In the genomic region with DNA sequence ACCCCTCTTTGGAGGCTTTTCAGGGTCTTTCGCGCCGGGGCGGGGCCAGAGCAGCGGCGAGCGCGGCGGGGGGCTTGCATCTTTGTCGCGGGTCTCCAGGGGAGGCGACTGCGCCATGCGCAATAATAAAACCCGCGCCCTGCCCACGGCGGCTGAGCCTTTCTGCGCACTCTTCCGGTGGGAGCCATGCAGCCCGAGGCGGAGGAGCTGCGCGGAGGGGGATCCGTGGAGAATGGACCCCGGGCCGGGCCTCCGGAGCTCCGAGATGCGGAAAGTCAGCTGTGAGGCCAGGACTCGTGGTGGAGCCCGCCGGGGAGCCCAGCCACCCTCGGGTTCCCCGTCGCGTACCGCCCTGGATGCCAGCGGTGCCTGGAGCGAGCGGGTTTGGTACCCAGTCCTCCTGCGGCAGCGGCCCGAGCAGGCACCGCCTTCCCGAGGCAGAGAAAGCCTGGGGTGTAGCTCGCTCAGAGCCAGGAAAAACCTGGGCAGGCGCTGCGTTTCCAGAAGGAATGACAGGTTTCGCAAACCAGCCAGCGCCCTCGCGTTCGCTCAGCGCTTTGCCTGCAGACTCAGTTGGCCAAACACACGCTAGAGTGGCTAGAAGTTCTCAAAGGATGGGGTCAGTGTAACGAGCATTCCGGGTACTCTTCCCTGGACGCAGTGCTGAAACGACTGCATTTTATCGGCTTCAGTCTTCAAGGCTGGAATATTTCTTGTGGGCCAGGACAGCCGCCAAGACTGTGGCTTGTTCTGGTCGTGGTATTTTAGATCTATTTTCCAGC, we compare ENCODE assay signal across 8 cellular contexts. TPM values are rescaled to one million over a fixed set of nuclear protein-coding genes. Genes with fewer than 3 reads are reported as not detected.
DNase-seq lines count a peak whose midpoint lies in the region; ATAC-seq, FAIRE-seq and TF ChIP-seq lines count a peak whose summit lies in the region.

No MANE protein-coding gene starts in this region.

- no peaks in the 10 kb centered on the region for H3K4me1 Mint-ChIP-seq in activated T-helper 17 cell treated with anti-CD3 and anti-CD28 coated beads, Interleukin-2, amount 50 U/mL, for 72 hours

- H3K27me3 Mint-ChIP-seq in activated T-helper 17 cell treated with anti-CD3 and anti-CD28 coated beads, Interleukin-2, amount 50 U/mL, for 72 hours = peaks cover 55% of the 10 kb centered on the region

- no peaks in the 10 kb centered on the region for H3K36me3 Mint-ChIP-seq in activated T-helper 17 cell treated with anti-CD3 and anti-CD28 coated beads, Interleukin-2, amount 50 U/mL, for 72 hours (ENCODE audit: low read depth)

- peak overlapping the region; percentile 63 for H3K4me3 Mint-ChIP-seq in activated T-helper 17 cell treated with anti-CD3 and anti-CD28 coated beads, Interleukin-2, amount 50 U/mL, for 72 hours

- H3K4me3 ChIP-seq in MG63 = peak overlapping the region; percentile 55

- H3K9me3 Mint-ChIP-seq in activated T-helper 17 cell treated with anti-CD3 and anti-CD28 coated beads, Interleukin-2, amount 50 U/mL, for 72 hours = no peaks in the 10 kb centered on the region

- ATAC-seq in activated T-helper 17 cell treated with anti-CD3 and anti-CD28 coated beads, Interleukin-2, amount 50 U/mL, for 72 hours (replicated peaks) = peak; percentile 21
- no peak for ATAC-seq in HG03439 (IDR thresholded peaks at IDR 0.05; ENCODE audit: unreplicated experiment)

- no peak for TF ChIP-seq CTCF in D721Med (IDR thresholded peaks at IDR 0.05; ENCODE audit: insufficient read depth, missing control alignments)

- H3K27ac Mint-ChIP-seq in activated T-helper 17 cell treated with anti-CD3 and anti-CD28 coated beads, Interleukin-2, amount 50 U/mL, for 72 hours = no peak overlapping the region

- DNase-seq in D341Med (ENCODE audit: low spot score) = peak; percentile 68
- DNase-seq in MG63 = peak; percentile 53
- peak; percentile 33 for DNase-seq in germinal center (ENCODE audit: low spot score)
- peak; percentile 46 for DNase-seq in non-pigmented ciliary epithelial cell (ENCODE audit: low read depth)
- no peak for DNase-seq in D721Med (ENCODE audit: insufficient read length, low spot score)
- DNase-seq in NOMO-1 treated with DMSO at 0.1 percent for 48 hours (lab: John Stamatoyannopoulos, UW; ENCODE audit: unreplicated experiment) = no peak

- H3K27me3 ChIP-seq in MG63 = peaks cover 6% of the 10 kb centered on the region

- no peaks in the 10 kb centered on the region for H3K36me3 ChIP-seq in MG63

- no peak for FAIRE-seq in D721Med (lab: Jason Lieb, UNC)

- no peaks in the 10 kb centered on the region for H3K9me3 ChIP-seq in MG63

RNA-seq across cellular contexts. Expression of a gene that starts 1.3 kb away (rescaled TPM):
- 5.7 and 7.9 TPM in 2 replicates for total RNA-seq in MG63 (2014; rRNA removed; shearing (Covaris generic); ENCODE audit: low replicate concordance)
- total RNA-seq in activated T-helper 17 cell treated with anti-CD3 and anti-CD28 coated beads, Interleukin-2, amount 50 U/mL, for 72 hours = under 1 TPM; 0.35 to 0.79 TPM

Comparison
In these comparisons a context has a peak if more than half of its experiments do, and no peak if none do; other contexts are left out.
1. DNase-seq: peak in D341Med (single experiment), MG63 (single experiment), germinal center (single experiment) and non-pigmented ciliary epithelial cell (single experiment); none in D721Med (single experiment) and NOMO-1 treated with DMSO at 0.1 percent for 48 hours (single experiment).